Comparison of ENCODE assay signal across 27 cellular contexts in the genomic region with DNA sequence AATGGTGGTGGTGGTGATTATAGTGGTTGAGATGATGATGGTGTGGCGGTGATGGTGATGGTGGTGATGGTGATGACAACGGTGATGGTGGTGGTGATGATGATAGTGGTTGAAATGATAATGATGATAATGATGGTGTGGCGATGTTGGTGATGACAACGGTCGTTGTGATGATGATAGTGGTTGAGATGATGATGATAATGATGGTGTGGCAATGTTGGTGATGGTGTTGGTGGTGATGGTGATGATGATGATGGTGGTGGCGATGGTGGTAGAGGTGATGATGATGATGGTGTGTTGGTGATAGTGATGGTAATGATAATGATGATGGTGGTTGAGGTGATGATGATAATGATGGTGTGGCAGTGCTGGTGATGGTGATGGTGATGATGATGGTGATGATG.
"Had no signal": no experiment of that assay in that cellular context is flagged by ENCODE, and none has a peak within 500 bp of the region (broad histone marks: within the 10 kb centered on the region; RNA-seq: fewer than 3 reads in every experiment).

No MANE protein-coding gene starts in this region.

- ATAC-seq: body of pancreas, gastroesophageal sphincter, left colon, right cardiac atrium had no signal

- H3K4me3 ChIP-seq: body of pancreas, cardiac muscle cell, coronary artery, dorsolateral prefrontal cortex, gastroesophageal sphincter, hepatocyte, suprapubic skin, tibial artery had no signal

- H3K27me3 ChIP-seq: body of pancreas, cardiac muscle cell, dorsolateral prefrontal cortex, gastroesophageal sphincter, hepatocyte, suprapubic skin, tibial artery had no signal

- H3K4me1 ChIP-seq: suprapubic skin had no signal

- H2AFZ ChIP-seq: hepatocyte had no signal

- H3K27ac Mint-ChIP-seq: activated naive CD8-positive, alpha-beta T cell; activated T-cell treated with anti-CD3 and anti-CD28 coated beads, Interleukin-2, amount 50 U/mL, for 72 hours; naive B cell; T-helper 2 cell treated with Interferon-gamma antibody and Interleukin-4, amounts not matched to agents 5 μg/mL and 100 μg/mL, for 36 hours had no signal

- H3K27ac ChIP-seq: body of pancreas, cardiac muscle cell, coronary artery, dorsolateral prefrontal cortex, gastroesophageal sphincter, hepatocyte, suprapubic skin, tibial artery, VCaP had no signal

- H3K27me3 Mint-ChIP-seq: activated naive CD8-positive, alpha-beta T cell; naive B cell had no signal

- H3K36me3 ChIP-seq: cardiac muscle cell, gastroesophageal sphincter, suprapubic skin, tibial artery had no signal

- H3K4me2 ChIP-seq: hepatocyte had no signal

- H3K4me3 Mint-ChIP-seq: activated naive CD8-positive, alpha-beta T cell; activated T-cell treated with anti-CD3 and anti-CD28 coated beads, Interleukin-2, amount 50 U/mL, for 72 hours; naive B cell; neural crest cell; T-helper 2 cell treated with Interferon-gamma antibody and Interleukin-4, amounts not matched to agents 5 μg/mL and 100 μg/mL, for 36 hours had no signal

- DNase-seq: activated CD4-positive, alpha-beta T cell treated with anti-CD3 and anti-CD28 coated beads for 4 hours; activated CD4-positive, alpha-beta T cell treated with anti-CD3 and anti-CD28 coated beads, Interleukin-2, amount 50 U/mL, for 4 hours; activated effector memory CD4-positive, alpha-beta T cell treated with Interleukin-2 at 50 U/mL for 16 hours; activated naive CD4-positive, alpha-beta T cell treated with Interleukin-2 at 50 U/mL for 16 hours; activated T-cell treated with anti-CD3 and anti-CD28 coated beads for 4 hours; activated T-cell treated with anti-CD3 and anti-CD28 coated beads, Interleukin-2, amount 50 U/mL, for 72 hours; anterior cingulate cortex; body of pancreas; dorsolateral prefrontal cortex; effector memory CD4-positive, alpha-beta T cell; erythroblast; left colon; naive B cell; occipital lobe; right cardiac atrium; stimulated activated CD4-positive, alpha-beta T cell treated with anti-CD3 and anti-CD28 coated beads, Interleukin-4, amount 100 ng/mL, for 1 hour; T-helper 1 cell; tibial artery had no signal
